In the genomic region with DNA sequence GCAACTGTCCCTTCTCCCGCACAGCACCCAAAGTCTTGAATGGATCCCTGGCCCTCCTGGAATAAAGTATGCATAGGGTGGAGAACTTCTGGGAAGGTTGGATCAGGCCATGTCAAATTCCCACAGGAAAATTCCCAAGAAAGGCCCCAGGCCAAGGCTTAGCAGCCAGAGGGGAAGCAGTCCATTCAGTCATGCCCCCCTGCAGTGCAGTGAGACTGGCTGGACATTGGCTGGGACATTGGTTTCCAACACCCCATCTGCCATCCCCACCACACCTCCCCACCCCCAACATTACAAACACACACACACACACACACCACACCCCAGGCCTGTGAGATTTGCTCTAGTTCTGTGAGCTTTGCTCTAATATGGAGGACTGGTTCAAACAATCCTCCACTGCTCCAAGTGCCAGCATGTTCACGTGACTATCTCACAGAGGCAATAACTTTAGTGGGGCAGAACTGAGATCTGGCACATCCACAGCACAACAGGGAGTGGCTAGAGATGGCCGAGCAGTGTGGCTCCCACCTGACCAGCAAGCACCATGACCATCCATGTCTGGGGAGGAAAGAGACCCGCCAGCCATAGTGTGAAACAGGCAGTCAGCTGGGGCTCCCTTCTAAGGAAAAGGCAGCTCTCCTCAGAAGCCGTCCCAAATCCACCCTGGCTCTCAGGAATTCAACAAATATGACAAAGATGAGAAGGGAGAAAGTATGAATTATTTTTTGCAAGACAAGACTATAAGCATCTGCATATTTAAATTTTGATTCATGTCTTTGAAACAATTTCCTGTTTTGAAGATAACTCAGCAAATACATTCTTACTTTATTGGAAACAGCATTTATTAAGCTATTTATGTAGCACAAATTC, we compare ENCODE assay signal across 26 cellular contexts. TPM values are rescaled to one million over a fixed set of nuclear protein-coding genes. Genes with fewer than 3 reads are reported as not detected.
DNase-seq lines count a peak whose midpoint lies in the region; ATAC-seq and FAIRE-seq lines count a peak whose summit lies in the region.
"Had no signal": no experiment of that assay in that cellular context is flagged by ENCODE, and none has a peak within 500 bp of the region (broad histone marks: within the 10 kb centered on the region; RNA-seq: fewer than 3 reads in every experiment).

No MANE protein-coding gene starts in this region.

- CTCF ChIA-PET in activated CD8-positive, alpha-beta memory T cell treated with anti-CD3 and anti-CD28 coated beads, Interleukin-2, amount 10 ng/mL, durations not matched to agents 7 days and 5 days (lab: Charles Lee) = no interaction called here

- no peak overlapping the region for H3K27ac Mint-ChIP-seq in activated CD8-positive, alpha-beta memory T cell treated with anti-CD3 and anti-CD28 coated beads, Interleukin-2, amount 10 ng/mL, durations not matched to agents 7 days and 5 days
- H3K27ac Mint-ChIP-seq: activated CD8-positive, alpha-beta T cell treated with anti-CD3 and anti-CD28 coated beads, Interleukin-2, amount 10 ng/mL, durations not matched to agents 7 days and 5 days; stimulated activated naive CD8-positive, alpha-beta T cell treated with anti-CD3 and anti-CD28 coated beads, Interleukin-15, amount 100 ng/mL, for 72 hours; T-cell had no signal

- ATAC-seq in activated CD8-positive, alpha-beta memory T cell treated with anti-CD3 and anti-CD28 coated beads, Interleukin-2, amount 10 ng/mL, durations not matched to agents 7 days and 5 days = no peak
- ATAC-seq in GM18868 (IDR thresholded peaks at IDR 0.05; ENCODE audit: unreplicated experiment) = no peak
- ATAC-seq: activated CD8-positive, alpha-beta T cell treated with anti-CD3 and anti-CD28 coated beads, Interleukin-2, amount 10 ng/mL, durations not matched to agents 7 days and 5 days; T-cell had no signal

- H3K27me3 Mint-ChIP-seq in activated CD8-positive, alpha-beta memory T cell treated with anti-CD3 and anti-CD28 coated beads, Interleukin-2, amount 10 ng/mL, durations not matched to agents 7 days and 5 days = peaks cover 19% of the 10 kb centered on the region

- DNase-seq in activated CD8-positive, alpha-beta memory T cell treated with anti-CD3 and anti-CD28 coated beads, Interleukin-2, amount 10 ng/mL, durations not matched to agents 7 days and 5 days = peak; percentile 16
- DNase-seq in activated CD8-positive, alpha-beta memory T cell treated with anti-CD3 and anti-CD28 coated beads, Interleukin-2, amount 50 U/mL, for 48 hours = no peak
- peak; percentile 61 for DNase-seq in RPMI7951 (ENCODE audit: low read depth)
- peak; percentile 41 for DNase-seq in islet precursor cell
- DNase-seq in urothelium cell line (ENCODE audit: low spot score) = no peak
- DNase-seq in NCI-H1092 treated with DMSO at 0.1 percent for 48 hours (lab: John Stamatoyannopoulos, UW) = no peak
- DNase-seq in NCI-H446 (lab: John Stamatoyannopoulos, UW) = no peak
- DNase-seq: activated CD4-positive, CD25-positive, alpha-beta regulatory T cell treated with anti-CD3 and anti-CD28 coated beads, Interleukin-2, amount 50 U/mL, for 72 hours; activated CD8-positive, alpha-beta T cell treated with anti-CD3 and anti-CD28 coated beads, Interleukin-2, amount 10 ng/mL, durations not matched to agents 7 days and 5 days; activated naive CD4-positive, alpha-beta T cell treated with anti-CD3 and anti-CD28 coated beads, Interleukin-2, amount 50 U/mL, for 16 hours; activated T-cell treated with anti-CD3 and anti-CD28 coated beads, Interleukin-2, amount 50 U/mL, for 48 hours; anterior cingulate cortex; Caco-2; hippocampal formation; left ventricle myocardium inferior; NCI-H187; NCI-H226; NCI-H82; stimulated activated CD4-positive, alpha-beta T cell treated with anti-CD3 and anti-CD28 coated beads, Interleukin-12 subunit alpha, Interleukin-12 subunit beta, amount 100 ng/mL, for 4 hours; stimulated activated naive CD8-positive, alpha-beta T cell treated with anti-CD3 and anti-CD28 coated beads, Interleukin-15, amount 100 ng/mL, for 72 hours; T-cell had no signal

- FAIRE-seq in urothelium cell line (lab: Jason Lieb, UNC) = peak; percentile 90
- FAIRE-seq: TTC549 had no signal

- H3K4me3 Mint-ChIP-seq in activated CD8-positive, alpha-beta memory T cell treated with anti-CD3 and anti-CD28 coated beads, Interleukin-2, amount 10 ng/mL, durations not matched to agents 7 days and 5 days = no peak overlapping the region
- H3K4me3 Mint-ChIP-seq: activated CD8-positive, alpha-beta T cell treated with anti-CD3 and anti-CD28 coated beads, Interleukin-2, amount 10 ng/mL, durations not matched to agents 7 days and 5 days; central memory CD8-positive, alpha-beta T cell; stimulated activated naive CD8-positive, alpha-beta T cell treated with anti-CD3 and anti-CD28 coated beads, Interleukin-15, amount 100 ng/mL, for 72 hours; T-cell had no signal

- H3K4me1 Mint-ChIP-seq in activated CD8-positive, alpha-beta memory T cell treated with anti-CD3 and anti-CD28 coated beads, Interleukin-2, amount 10 ng/mL, durations not matched to agents 7 days and 5 days = peaks cover 2% of the 10 kb centered on the region
- H3K4me1 Mint-ChIP-seq: stimulated activated naive CD8-positive, alpha-beta T cell treated with anti-CD3 and anti-CD28 coated beads, Interleukin-15, amount 100 ng/mL, for 72 hours had no signal

- no peaks in the 10 kb centered on the region for H3K36me3 Mint-ChIP-seq in activated CD8-positive, alpha-beta memory T cell treated with anti-CD3 and anti-CD28 coated beads, Interleukin-2, amount 10 ng/mL, durations not matched to agents 7 days and 5 days
- H3K36me3 Mint-ChIP-seq: T-cell had no signal

- H3K9me3 Mint-ChIP-seq in activated CD8-positive, alpha-beta memory T cell treated with anti-CD3 and anti-CD28 coated beads, Interleukin-2, amount 10 ng/mL, durations not matched to agents 7 days and 5 days (ENCODE audit: low read depth) = no peaks in the 10 kb centered on the region
- H3K9me3 Mint-ChIP-seq: central memory CD8-positive, alpha-beta T cell had no signal

RNA-seq across cellular contexts. Expression of gene FAM170B, which starts 6.7 kb away (rescaled TPM):
- total RNA-seq in activated CD8-positive, alpha-beta memory T cell treated with anti-CD3 and anti-CD28 coated beads, Interleukin-2, amount 10 ng/mL, durations not matched to agents 7 days and 5 days = not detected
- total RNA-seq in RPMI7951 (2014; rRNA removed; shearing (Covaris generic)) = not detected in 2 replicates
- total RNA-seq: activated CD8-positive, alpha-beta T cell treated with anti-CD3 and anti-CD28 coated beads, Interleukin-2, amount 10 ng/mL, durations not matched to agents 7 days and 5 days; Caco-2; foreskin keratinocyte; left ventricle myocardium inferior; mononuclear cell had no signal

RNA-seq across cellular contexts. Expression of gene VSTM4, which starts 25.2 kb away (rescaled TPM):
- under 1 TPM in 1 of 2 experiments, not detected in 1; 0.16 TPM for total RNA-seq in activated CD8-positive, alpha-beta memory T cell treated with anti-CD3 and anti-CD28 coated beads, Interleukin-2, amount 10 ng/mL, durations not matched to agents 7 days and 5 days
- total RNA-seq in RPMI7951 (2014; rRNA removed; shearing (Covaris generic)) = under 0.01 and 0.12 TPM in 2 replicates
- total RNA-seq: activated CD8-positive, alpha-beta T cell treated with anti-CD3 and anti-CD28 coated beads, Interleukin-2, amount 10 ng/mL, durations not matched to agents 7 days and 5 days; Caco-2; foreskin keratinocyte had no signal

RNA-seq across cellular contexts. Expression of gene TMEM273, which starts 47.6 kb away (rescaled TPM):
- total RNA-seq in activated CD8-positive, alpha-beta memory T cell treated with anti-CD3 and anti-CD28 coated beads, Interleukin-2, amount 10 ng/mL, durations not matched to agents 7 days and 5 days = 10 to 100 TPM; 44.9 to 72.0 TPM
- total RNA-seq in RPMI7951 (2014; rRNA removed; shearing (Covaris generic)) = not detected in 2 replicates
- total RNA-seq: Caco-2, foreskin keratinocyte had no signal

Comparison
In these comparisons a context has a peak if more than half of its experiments do, and no peak if none do; other contexts are left out.
1. DNase-seq: peak in activated CD8-positive, alpha-beta memory T cell treated with anti-CD3 and anti-CD28 coated beads, Interleukin-2, amount 10 ng/mL, durations not matched to agents 7 days and 5 days (single experiment), RPMI7951 (single experiment) and islet precursor cell (single experiment); none in activated CD8-positive, alpha-beta memory T cell treated with anti-CD3 and anti-CD28 coated beads, Interleukin-2, amount 50 U/mL, for 48 hours (single experiment), urothelium cell line (single experiment), NCI-H1092 treated with DMSO at 0.1 percent for 48 hours (single experiment) and NCI-H446 (0 of 2).
2. RNA of gene TMEM273, which starts 47.6 kb away (total RNA-seq): 44.9 to 72.0 TPM in activated CD8-positive, alpha-beta memory T cell treated with anti-CD3 and anti-CD28 coated beads, Interleukin-2, amount 10 ng/mL, durations not matched to agents 7 days and 5 days; not detected in RPMI7951; every median in the first group is over 10 times any median in the second.